8 cellular contexts compared by ENCODE assay signal in the genomic region with DNA sequence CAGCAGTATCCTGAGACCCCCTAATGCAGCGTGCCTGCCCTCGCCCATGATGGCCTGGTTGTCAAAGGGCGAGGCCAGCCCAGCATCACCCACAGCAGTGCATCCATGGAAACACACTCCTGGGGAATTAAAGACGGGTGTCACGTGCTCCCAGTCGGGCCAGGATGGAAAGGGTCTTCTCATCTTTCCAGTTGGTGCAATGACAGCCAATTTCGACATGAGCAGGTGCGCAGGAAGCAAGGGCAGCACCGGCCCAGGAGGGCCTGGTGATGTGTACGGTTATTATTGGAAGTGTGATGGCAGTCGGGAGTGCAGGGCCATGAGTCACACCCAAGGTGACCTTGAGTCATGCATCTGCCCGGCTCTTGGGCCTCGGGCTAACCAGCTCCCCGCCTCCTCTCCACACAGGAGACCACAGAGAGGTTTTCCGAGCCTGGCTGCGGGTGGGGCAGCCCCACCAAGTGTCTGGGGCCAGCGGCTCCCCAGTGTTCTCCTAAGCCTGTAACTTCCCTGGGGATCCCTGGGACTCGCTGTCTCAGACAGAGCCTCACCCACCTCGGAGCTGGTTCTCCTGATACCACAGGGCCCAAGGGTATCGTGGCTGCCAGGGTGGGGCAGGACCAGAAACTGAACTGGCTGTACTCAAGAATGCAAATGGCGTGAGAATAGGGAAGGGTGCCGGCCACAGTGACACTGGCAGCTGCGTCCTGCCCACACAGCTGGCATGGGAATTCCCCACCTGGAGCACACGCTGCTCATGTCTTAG.
DNase-seq lines count a peak whose midpoint lies in the region; TF ChIP-seq lines count a peak whose summit lies in the region.

No MANE protein-coding gene starts in this region.

- no peak overlapping the region for H3K56ac ChIP-seq in H9 (ENCODE audit: insufficient read length, low read depth, low read length)

- H2BK120ac ChIP-seq in H9 (ENCODE audit: low read depth, low read length, poor library complexity, severe bottlenecking), result no peak overlapping the region

- H2BK15ac ChIP-seq in H9 (ENCODE audit: low read depth, low read length), result no peak overlapping the region

- no peak overlapping the region for H2AK5ac ChIP-seq in H9 (ENCODE audit: insufficient read length, low read length)

- DNase-seq in GM12864 (ENCODE audit: low read depth), result peak; percentile 36
- no peak for DNase-seq in H9
- peak; percentile 80 for DNase-seq in NCI-H510A (lab: John Stamatoyannopoulos, UW)
- peak; percentile 87 for DNase-seq in epithelial cell of esophagus (ENCODE audit: low read depth)
- peak; percentile 76 for DNase-seq in stomach
- DNase-seq in cerebellum (ENCODE audit: low spot score), result no peak
- no peak for DNase-seq in activated CD8-positive, alpha-beta memory T cell treated with anti-CD3 and anti-CD28 coated beads for 24 hours
- no peak for DNase-seq in activated CD4-positive, alpha-beta T cell treated with anti-CD3 and anti-CD28 coated beads, Interleukin-2, amount 50 U/mL, for 4 hours

- H4K20me1 ChIP-seq in H9 (ENCODE audit: control insufficient read depth, insufficient read depth, insufficient read length), result no peaks in the 10 kb centered on the region

- no peak overlapping the region for H3K4me3 ChIP-seq in GM12864 (ENCODE audit: low read depth, low read length)
- no peak overlapping the region for H3K4me3 ChIP-seq in epithelial cell of esophagus (ENCODE audit: low read length)
- no peak overlapping the region for H3K4me3 ChIP-seq in stomach

- no peak overlapping the region for H3K9ac ChIP-seq in H9 (ENCODE audit: extremely low read depth, insufficient read length, low read length)

- no peak overlapping the region for H3K4me3 Mint-ChIP-seq in H9

- no peak overlapping the region for H3T11ph ChIP-seq in H9 (ENCODE audit: low read length)

- H3K23ac ChIP-seq in H9 (ENCODE audit: insufficient read length, low read depth, low read length), result no peak overlapping the region

- no peak overlapping the region for H4K5ac ChIP-seq in H9 (ENCODE audit: insufficient read length, low read depth, low read length)

- TF ChIP-seq POLR2A in stomach (IDR thresholded peaks at IDR 0.05), result no peak

- no peaks in the 10 kb centered on the region for H3K79me1 ChIP-seq in H9 (ENCODE audit: insufficient read depth, low read depth, low read length, poor library complexity, severe bottlenecking)

- H2AFZ ChIP-seq in H9 (ENCODE audit: low read length), result no peak overlapping the region

- no CpG with 5 or more reads among the region's 24 CpGs for WGBS in H9 (ENCODE audit: extremely low coverage, insufficient read length, low lambda C conversion rate)
- 61 to 70% (median 62%) methylated on average over 21 to 24 of the region's 24 CpGs for WGBS in stomach, 5 donors

- no peak overlapping the region for H2BK5ac ChIP-seq in H9 (ENCODE audit: insufficient read length, low read length)

- H3K9me3 Mint-ChIP-seq in H9, result no peaks in the 10 kb centered on the region

- no peaks in the 10 kb centered on the region for H3K27me3 Mint-ChIP-seq in H9 (ENCODE audit: low read depth)

- peaks cover 16 to 17% of the 10 kb centered on the region in 2 experiments for H3K4me1 Mint-ChIP-seq in H9

- no peaks in the 10 kb centered on the region for H3K23me2 ChIP-seq in H9 (ENCODE audit: insufficient read length, low read depth, low read length, poor library complexity, severe bottlenecking)

- peaks cover 4% of the 10 kb centered on the region; the same call in 1 of the 2 replicates for H3K4me1 ChIP-seq in H9 (ENCODE audit: insufficient read depth, low read length)
- peaks cover 6 to 30% (median 23%) of the 10 kb centered on the region in 4 donors for H3K4me1 ChIP-seq in stomach

- H3K9me3 ChIP-seq in H9 (ENCODE audit: control insufficient read depth, low read depth, low read length) (no peaks in the 10 kb centered on the region), stomach (no peaks in the 10 kb centered on the region)

- H4K8ac ChIP-seq in H9 (replicated peaks; ENCODE audit: insufficient read length, low read depth, low read length), result no peak overlapping the region

- H3K27me3 ChIP-seq in H9 (ENCODE audit: insufficient read depth, low read length) (no peaks in the 10 kb centered on the region), stomach (peaks cover 0 to 6% (median 0%) of the 10 kb centered on the region in 3 donors)

- H3K79me2 ChIP-seq in H9 (ENCODE audit: insufficient read depth, low read length), result no peaks in the 10 kb centered on the region

- H3K36me3 ChIP-seq in stomach, result no peaks in the 10 kb centered on the region

- H3K27ac ChIP-seq in H9 (ENCODE audit: insufficient read length, low read depth, low read length) (no peak overlapping the region), stomach (peak overlapping the region; percentile 43 to 73 (median 61))

- TF ChIP-seq CTCF in GM12864 (IDR thresholded peaks at IDR 0.05; ENCODE audit: low read depth, low read length, missing control alignments), result no peak
- no peak for TF ChIP-seq CTCF in H9 (conservative IDR thresholded peaks at IDR 0.05)
- TF ChIP-seq CTCF in epithelial cell of esophagus (IDR thresholded peaks at IDR 0.05; ENCODE audit: insufficient read depth, low read depth, low read length, missing control alignments), result no peak
- no peak for TF ChIP-seq CTCF in stomach (IDR thresholded peaks at IDR 0.05)

- H3K4me2 ChIP-seq in H9 (ENCODE audit: insufficient read depth, insufficient read length, low read length), result no peak overlapping the region

- H3K14ac ChIP-seq in H9 (ENCODE audit: insufficient read depth, low read length), result no peak overlapping the region; the same call in 1 of the 2 replicates

- H3K36me3 Mint-ChIP-seq in H9 (ENCODE audit: insufficient read depth in 1 of 3, low read depth in 3 of 3), result no peaks in the 10 kb centered on the region; a peak in 1 of 7 replicates

- no peak overlapping the region for H3K18ac ChIP-seq in H9 (ENCODE audit: insufficient read length, low read depth, low read length)

- H3K4ac ChIP-seq in H9 (ENCODE audit: low read depth, low read length), result no peak overlapping the region

- no peak overlapping the region for H4K91ac ChIP-seq in H9 (ENCODE audit: insufficient read length, low read depth, low read length)

- no peak overlapping the region for H2BK20ac ChIP-seq in H9 (ENCODE audit: low read depth, low read length, poor library complexity, severe bottlenecking)

- H2BK12ac ChIP-seq in H9 (ENCODE audit: insufficient read length, low read depth, low read length), result no peak overlapping the region

- H3K27ac Mint-ChIP-seq in H9, result peak overlapping the region in 2 of 3 experiments; percentile 37 to 59; a peak in 1 of 7 replicates

- intact Hi-C loops in stomach (cut with DNase I; ENCODE audit: low total_unique reads), result no loop called here

- TF ChIP-seq EP300 in stomach (IDR thresholded peaks at IDR 0.05), result no peak

Comparison
In these comparisons a context has a peak if more than half of its experiments do, and no peak if none do; other contexts are left out.
1. DNase-seq: peak in GM12864 (single experiment), NCI-H510A (single experiment), epithelial cell of esophagus (single experiment) and stomach (single experiment); none in H9 (single experiment), cerebellum (single experiment), activated CD8-positive, alpha-beta memory T cell treated with anti-CD3 and anti-CD28 coated beads for 24 hours (single experiment) and activated CD4-positive, alpha-beta T cell treated with anti-CD3 and anti-CD28 coated beads, Interleukin-2, amount 50 U/mL, for 4 hours (0 of 2).